8 cellular contexts compared by ENCODE assay signal in the genomic region with DNA sequence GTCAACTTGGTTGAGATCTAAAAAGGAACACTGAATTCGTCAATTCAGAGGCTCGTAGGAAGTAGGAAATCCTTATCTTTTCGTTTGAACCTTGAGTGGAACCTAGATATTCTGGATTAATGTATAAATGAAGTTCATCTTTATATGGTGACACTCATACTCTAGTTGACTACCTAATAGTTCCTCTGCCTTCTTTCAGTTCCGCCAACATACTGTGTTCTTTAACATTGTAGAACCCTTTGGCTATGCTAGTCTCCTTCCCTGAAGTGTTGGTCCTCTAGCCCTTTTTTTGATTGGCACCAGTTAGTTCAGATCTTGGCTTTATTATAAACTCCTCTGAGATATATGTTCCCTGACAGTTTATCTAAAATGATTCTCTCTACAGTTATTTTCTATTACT. TPM values are rescaled to one million over a fixed set of nuclear protein-coding genes. Genes with fewer than 3 reads are reported as not detected.
A peak's percentile ranks its signal among the peaks of the same experiment; 100 is the strongest.
DNase-seq lines count a peak whose midpoint lies in the region; ATAC-seq and TF ChIP-seq lines count a peak whose summit lies in the region.

No MANE protein-coding gene starts in this region.

- H3K56ac ChIP-seq in mesendoderm (ENCODE audit: low read length) = peak overlapping the region; percentile 66

- CTCF ChIA-PET in mammary epithelial cell (lab: Charles Lee; ENCODE audit: low non-redundant PET) = interaction anchor here (1.0 kb wide), 1 partner anchor 424 kb away, joined by 5 read pairs; no protein-coding TSS in a partner anchor

- H3K4me2 ChIP-seq in mammary epithelial cell (ENCODE audit: insufficient read depth, low read depth, low read length) (peak overlapping the region; percentile 94), mesendoderm (ENCODE audit: low read length) (peak overlapping the region; percentile 85)

- no peak overlapping the region for H3K4ac ChIP-seq in mesendoderm (ENCODE audit: low read depth, low read length)

- H2AFZ ChIP-seq in mammary epithelial cell (ENCODE audit: low read depth, low read length) = peak overlapping the region; percentile 98

- H4K5ac ChIP-seq in mesendoderm (ENCODE audit: low read length) = no peak overlapping the region

- no peaks in the 10 kb centered on the region for H3K9me3 ChIP-seq in right atrium auricular region
- no peaks in the 10 kb centered on the region for H3K9me3 ChIP-seq in mammary epithelial cell (replicated peaks; ENCODE audit: insufficient read depth, low read length)

- no peak overlapping the region for H2BK5ac ChIP-seq in mesendoderm (ENCODE audit: low read length)

- peaks cover 0 to 42% of the 10 kb centered on the region in 2 donors for H3K4me1 ChIP-seq in right atrium auricular region
- H3K4me1 ChIP-seq in mammary epithelial cell (ENCODE audit: insufficient read depth, low read length) = peaks cover 21% of the 10 kb centered on the region
- H3K4me1 ChIP-seq in mesendoderm (ENCODE audit: control insufficient read depth, low read depth, low read length) = peaks cover 7% of the 10 kb centered on the region

- H2AK5ac ChIP-seq in mesendoderm (ENCODE audit: low read length) = no peak overlapping the region

- no peak overlapping the region for H2BK120ac ChIP-seq in mesendoderm (ENCODE audit: low read depth, low read length)

- no peak overlapping the region for H3K18ac ChIP-seq in mesendoderm (ENCODE audit: low read length)

- H3K79me1 ChIP-seq in mesendoderm (ENCODE audit: low read length) = peaks cover 6% of the 10 kb centered on the region

- intact Hi-C loops in Right ventricle myocardium inferior (cut with DNase I) (no loop called here), mammary epithelial cell (cut with micrococcal nuclease) (loop anchor here (5.0 kb wide), 2 partner anchors 217 to 368 kb away; a partner anchor contains a TSS)

- H4K20me1 ChIP-seq in mammary epithelial cell (ENCODE audit: insufficient read depth, low read length) = no peaks in the 10 kb centered on the region

- peak overlapping the region; percentile 91 for H3K9ac ChIP-seq in mammary epithelial cell (ENCODE audit: insufficient read depth, low read length)
- peak overlapping the region; percentile 97 for H3K9ac ChIP-seq in mesendoderm (ENCODE audit: low read length)

- no peak overlapping the region for H2BK15ac ChIP-seq in mesendoderm (replicated peaks; ENCODE audit: low read depth)

- TF ChIP-seq CTCF in right atrium auricular region (IDR thresholded peaks at IDR 0.05) (no peak), mammary epithelial cell (conservative IDR thresholded peaks at IDR 0.05 in 1 of 2, IDR thresholded peaks at IDR 0.05 in 1 of 2; ENCODE audit: extremely low read depth in 1 of 2, insufficient read depth in 1 of 2, low read depth in 1 of 2, low read length in 2 of 2) (no peak)

- no peak overlapping the region for H3K23ac ChIP-seq in mesendoderm (ENCODE audit: low read length)

- DNase-seq in right atrium auricular region (ENCODE audit: low spot score) = no peak
- DNase-seq in Right ventricle myocardium inferior (ENCODE audit: missing footprints) = no peak
- DNase-seq in mammary epithelial cell = no peak
- no peak for DNase-seq in mesendoderm
- no peak for DNase-seq in G401 (ENCODE audit: low spot score)
- no peak for DNase-seq in hippocampal formation (lab: John Stamatoyannopoulos, UW)
- no peak for DNase-seq in AML-193 (lab: John Stamatoyannopoulos, UW)

- no TSS peak for BruUV-seq in mammary epithelial cell (replicated peaks; lab: Mats Ljungman, UMichigan)

- H3K79me2 ChIP-seq in mammary epithelial cell (ENCODE audit: insufficient read depth, low read length) (peaks cover 68% of the 10 kb centered on the region), mesendoderm (ENCODE audit: control insufficient read depth, insufficient read depth, low read length) (peaks cover 50% of the 10 kb centered on the region)

- H3K4me3 ChIP-seq in right atrium auricular region = peak overlapping the region; percentile 67 to 79
- H3K4me3 ChIP-seq in mammary epithelial cell (replicated peaks in 1 of 3; ENCODE audit: insufficient read depth in 1 of 3, low read depth in 2 of 3, low read length in 3 of 3) = peak overlapping the region; percentile 64 to 88 (median 72)
- no peak overlapping the region for H3K4me3 ChIP-seq in mesendoderm (ENCODE audit: low read length)

- in situ Hi-C loops in mammary epithelial cell (cut with MboI; ENCODE audit: low sequenced_read_pairs in 2 of 2) (loop anchor here (25.0 kb wide), 1 partner anchor 438 kb away; a partner anchor contains a TSS), G401 (cut with HindIII; ENCODE audit: low sequenced_read_pairs) (no loop called here)

- no peaks in the 10 kb centered on the region for H3K27me3 ChIP-seq in right atrium auricular region
- H3K27me3 ChIP-seq in mammary epithelial cell (ENCODE audit: insufficient read depth, low read length) = no peaks in the 10 kb centered on the region
- H3K27me3 ChIP-seq in mesendoderm (ENCODE audit: insufficient read depth, low read length, poor library complexity) = no peaks in the 10 kb centered on the region

- H4K8ac ChIP-seq in mesendoderm (ENCODE audit: low read depth, low read length) = no peak overlapping the region

- dilution Hi-C loops in mammary epithelial cell (cut with HindIII; ENCODE audit: low sequenced_read_pairs) = no loop called here

- H3K36me3 ChIP-seq in right atrium auricular region (peaks cover 9% of the 10 kb centered on the region), mammary epithelial cell (ENCODE audit: insufficient read depth, low read length) (peaks cover 11% of the 10 kb centered on the region), mesendoderm (ENCODE audit: control insufficient read depth, insufficient read depth, low read length) (no peaks in the 10 kb centered on the region)

- peak overlapping the region; percentile 91 to 97 for H3K27ac ChIP-seq in right atrium auricular region
- H3K27ac ChIP-seq in mammary epithelial cell (ENCODE audit: insufficient read depth, low read depth, low read length) = peak overlapping the region; percentile 59
- H3K27ac ChIP-seq in mesendoderm (ENCODE audit: low read depth, low read length) = no peak overlapping the region

- 98% methylated on average over 4 of the region's 4 CpGs for WGBS in mammary epithelial cell (ENCODE audit: low coverage, missing lambda C conversion rate)
- no CpG with 5 or more reads among the region's 4 CpGs for WGBS in mesendoderm (ENCODE audit: extremely low coverage, insufficient coverage, low lambda C conversion rate)

- no peak for ATAC-seq in Right ventricle myocardium inferior
- ATAC-seq in GM21717 (IDR thresholded peaks at IDR 0.05; ENCODE audit: unreplicated experiment) = no peak

RNA-seq across cellular contexts. Expression of a gene that starts 1.5 kb away (rescaled TPM):
- total RNA-seq in right atrium auricular region (10 to 100 TPM; 29.3 to 29.8 TPM), Right ventricle myocardium inferior (24.9 TPM), mammary epithelial cell (10 to 100 TPM; 45.0 to 69.7 TPM)
- 15.7 TPM for polyA plus RNA-seq in mammary epithelial cell
- polyA minus RNA-seq in mammary epithelial cell = 216 TPM
- 14.5 TPM for polyA plus RNA-seq in mesendoderm (2013, experiment 1 of 2)
- polyA plus RNA-seq in mesendoderm (2013, experiment 2 of 2) = 15.3 TPM
- total RNA-seq in G401 (2014; rRNA removed; shearing (Covaris generic)) = 25.7 and 55.5 TPM in 2 replicates

RNA-seq across cellular contexts. Expression of a gene that starts 1.9 kb away (rescaled TPM):
- 10 to 100 TPM; 10.6 to 12.7 TPM for total RNA-seq in right atrium auricular region
- 7.4 TPM for total RNA-seq in Right ventricle myocardium inferior
- total RNA-seq in mammary epithelial cell = 10 to 100 TPM; 13.3 to 18.0 TPM
- polyA plus RNA-seq in mammary epithelial cell = 6.8 TPM
- polyA minus RNA-seq in mammary epithelial cell = 13.1 TPM
- 14.4 TPM for polyA plus RNA-seq in mesendoderm (2013, experiment 1 of 2)
- polyA plus RNA-seq in mesendoderm (2013, experiment 2 of 2) = 13.2 TPM
- 5.5 and 7.1 TPM in 2 replicates for total RNA-seq in G401 (2014; rRNA removed; shearing (Covaris generic))
